ENCODE assay signal across 8 cellular contexts in the genomic region with DNA sequence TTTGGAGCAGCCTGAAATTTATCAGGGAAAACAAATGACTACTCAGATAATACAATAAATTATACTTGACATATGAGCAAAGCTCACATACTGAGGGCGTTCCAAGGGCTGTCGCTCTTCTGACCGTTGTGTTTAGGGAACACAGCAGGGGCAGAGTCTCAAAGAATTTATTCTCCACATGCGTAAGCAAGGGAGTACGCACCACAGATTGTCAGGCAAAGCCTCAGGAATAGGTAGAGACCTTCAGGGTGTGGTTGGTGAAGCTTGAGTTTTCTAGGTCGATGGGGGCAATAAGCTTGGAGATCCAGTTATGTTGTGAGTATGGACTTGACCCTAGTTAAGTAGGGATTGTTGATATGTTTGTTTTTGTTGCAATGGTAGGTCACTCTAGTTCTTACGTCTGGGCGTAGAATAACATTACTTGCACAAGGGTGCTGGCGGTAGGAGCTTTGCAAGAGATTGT. TPM values are rescaled to one million over a fixed set of nuclear protein-coding genes. Genes with fewer than 3 reads are reported as not detected.
A peak's percentile ranks its signal among the peaks of the same experiment; 100 is the strongest.
DNase-seq lines count a peak whose midpoint lies in the region; ATAC-seq, FAIRE-seq and TF ChIP-seq lines count a peak whose summit lies in the region.

No MANE protein-coding gene starts in this region.

- H3K27ac Mint-ChIP-seq in MCF 10A (ENCODE audit: low read depth, unreplicated experiment), result peak overlapping the region; percentile 91

- H3K27me3 Mint-ChIP-seq in MCF 10A (ENCODE audit: insufficient read depth, unreplicated experiment), result no peaks in the 10 kb centered on the region

- CTCF ChIA-PET in MCF 10A (lab: Yijun Ruan, JAX), result interaction anchor here (0.6 to 0.7 kb wide), 2 partner anchors 23 to 30 kb away, joined by 3 read pairs; no protein-coding TSS in a partner anchor
- CTCF ChIA-PET in HepG2 (lab: Yijun Ruan, JAX; ENCODE audit: low intra/inter-chr PET ratio, low total read pairs), result no interaction called here

- peaks cover 27% of the 10 kb centered on the region for H3K79me2 ChIP-seq in HepG2 (ENCODE audit: insufficient read depth, low read length)

- H3K27ac ChIP-seq in HepG2 (ENCODE audit: extremely low read length, insufficient read depth, low read length) (peak overlapping the region; percentile 82), thymus (ENCODE audit: low read depth) (no peak overlapping the region)

- H3K27me3 ChIP-seq in HepG2 (ENCODE audit: control insufficient read depth in 1 of 2, insufficient read depth in 2 of 2, low read length in 2 of 2) (no peaks in the 10 kb centered on the region; a peak in 1 of 5 replicates), thymus (ENCODE audit: control insufficient read depth, insufficient read depth) (no peaks in the 10 kb centered on the region)

- 6% methylated on average over 9 of the region's 9 CpGs for WGBS in HepG2 (ENCODE audit: low lambda C conversion rate)
- 92% methylated on average over 9 of the region's 9 CpGs for WGBS in thymus

- TF ChIP-seq EP300 in HepG2 (IDR thresholded peaks at IDR 0.05; ENCODE audit: low read depth in 2 of 2, low read length in 2 of 2) (no peak), HepG2 (CRISPR knock-in tag; IDR thresholded peaks at IDR 0.05; ENCODE audit: borderline replicate concordance) (no peak)

- no peak for FAIRE-seq in HepG2 (lab: Jason Lieb, UNC)

- H2AFZ ChIP-seq in HepG2 (ENCODE audit: low read length), result no peak overlapping the region

- no peaks in the 10 kb centered on the region for H3K9me3 ChIP-seq in HepG2 (ENCODE audit: low read length)
- no peaks in the 10 kb centered on the region for H3K9me3 ChIP-seq in thymus (ENCODE audit: control insufficient read depth)

- intact Hi-C loops in MCF 10A (cut with micrococcal nuclease) (loop anchor here (2.0 kb wide), 1 partner anchor 101 kb away; a partner anchor contains a TSS), HepG2 (cut with micrococcal nuclease; ENCODE audit: unreplicated experiment) (loop anchor here (5.0 to 10.0 kb wide), 2 partner anchors 100 to 117 kb away; a partner anchor contains a TSS), posterior vena cava (cut with DNase I) (no loop called here)

- peak overlapping the region; percentile 83 for H3K4me3 Mint-ChIP-seq in MCF 10A (ENCODE audit: unreplicated experiment)

- peak overlapping the region; percentile 77 to 85 (median 82) for H3K4me3 ChIP-seq in HepG2 (replicated peaks in 1 of 3; ENCODE audit: insufficient read depth in 1 of 3, low read depth in 2 of 3, low read length in 3 of 3)
- H3K4me3 ChIP-seq in thymus (ENCODE audit: low read length), result peak overlapping the region; percentile 76

- TF ChIP-seq RAD21 in HepG2 (CRISPR knock-in tag; IDR thresholded peaks at IDR 0.05), result no peak

- DNase-seq in EL (peak; percentile 31), LoVo (ENCODE audit: low spot score) (peak; percentile 8), MCF 10A (ENCODE audit: unreplicated experiment) (peak; percentile 46), HepG2 (ENCODE audit: low spot score) (no peak), posterior vena cava (ENCODE audit: low spot score) (no peak)

- no peak for TF ChIP-seq POLR2A in HepG2 (IDR thresholded peaks at IDR 0.05; ENCODE audit: insufficient read depth in 1 of 2, low read depth in 2 of 2, low read length in 2 of 2)

- peak overlapping the region; percentile 99 for H3K4me2 ChIP-seq in HepG2 (ENCODE audit: low read depth, low read length)

- TF ChIP-seq CTCF in MCF 10A (IDR thresholded peaks at IDR 0.05; ENCODE audit: unreplicated experiment) (no peak), HepG2 (CRISPR knock-in tag; IDR thresholded peaks at IDR 0.05) (no peak)

- H3K4me1 Mint-ChIP-seq in MCF 10A (ENCODE audit: insufficient read depth, unreplicated experiment), result peaks cover 40% of the 10 kb centered on the region

- no peaks in the 10 kb centered on the region; the same call in 1 of the 2 replicates for H4K20me1 ChIP-seq in HepG2 (ENCODE audit: insufficient read depth, low read length)

- ATAC-seq in HepG2 (peak; percentile 26), HG03095 (IDR thresholded peaks at IDR 0.05; ENCODE audit: unreplicated experiment) (no peak), GM18502 (IDR thresholded peaks at IDR 0.05; ENCODE audit: poor library complexity, unreplicated experiment) (no peak)

- H3K9ac ChIP-seq in HepG2 (ENCODE audit: insufficient read depth, low read depth, low read length), result peak overlapping the region; percentile 81

- H3K4me1 ChIP-seq in HepG2 (ENCODE audit: insufficient read depth, low read length) (peaks cover 37% of the 10 kb centered on the region), thymus (ENCODE audit: control insufficient read depth, insufficient read depth, low read length) (peaks cover 3% of the 10 kb centered on the region)

- H3K36me3 Mint-ChIP-seq in MCF 10A (ENCODE audit: insufficient read depth, unreplicated experiment), result peaks cover 26% of the 10 kb centered on the region

- POLR2A ChIA-PET in MCF 10A (lab: Yijun Ruan, JAX) (interaction anchor here (0.6 to 3.2 kb wide), 17 partner anchors 8 to 488 kb away, joined by 3 to 22 read pairs (median 3); a partner anchor contains a TSS), HepG2 (lab: Yijun Ruan, JAX) (no interaction called here)

- H3K9me3 Mint-ChIP-seq in MCF 10A (ENCODE audit: unreplicated experiment), result no peaks in the 10 kb centered on the region

- in situ Hi-C loops in HepG2 (cut with HindIII; ENCODE audit: extremely low pct_ligation_motif_present, low pct_unique_long_range_greater_than_20kb), result loop anchor here (10.0 kb wide), 1 partner anchor 533 kb away; no protein-coding TSS in a partner anchor

- no peaks in the 10 kb centered on the region; a peak in 1 of 5 replicates for H3K36me3 ChIP-seq in HepG2 (replicated peaks in 1 of 2; ENCODE audit: control insufficient read depth in 1 of 2, insufficient read depth in 2 of 2, low read length in 2 of 2)
- no peaks in the 10 kb centered on the region for H3K36me3 ChIP-seq in thymus (ENCODE audit: control insufficient read depth, insufficient read depth)

- BruUV-seq in MCF 10A (replicated peaks; lab: Mats Ljungman, UMichigan) (TSS peak; percentile 57), HepG2 (replicated peaks; lab: Mats Ljungman, UMichigan) (no TSS peak)

TF ChIP-seq in HepG2, 621 proteins besides CTCF, POLR2A, EP300 and RAD21:
- TF ChIP-seq SMAD9 (CRISPR knock-in tag; IDR thresholded peaks at IDR 0.05) (0 out of 2 replicates have a peak, but pooled peaks have one; percentile 69), TEAD3 (CRISPR knock-in tag; optimal IDR thresholded peaks at IDR 0.05; ENCODE audit: borderline replicate concordance) (peak; percentile 27), ZNF792 (CRISPR knock-in tag; IDR thresholded peaks at IDR 0.05) (peak; percentile 43; the same call in 1 of the 2 replicates), MED8 (CRISPR knock-in tag; IDR thresholded peaks at IDR 0.05; ENCODE audit: insufficient replicate concordance) (no peak), PHF20 (CRISPR knock-in tag; IDR thresholded peaks at IDR 0.05) (0 out of 2 replicates have a peak, but pooled peaks have one; percentile 4), CEBPG (CRISPR knock-in tag; IDR thresholded peaks at IDR 0.05) (peak; percentile 4; the same call in 1 of the 2 replicates)

RNA-seq across cellular contexts. Expression of a gene that starts 0.8 kb away (rescaled TPM):
- total RNA-seq in MCF 10A (2022) (75.5 and 86.8 TPM in 2 replicates), HepG2 (2016; rRNA removed; fragmentation: Illumina TruSeq; extraction: Trizol) (165 and 181 TPM in 2 replicates), posterior vena cava (100 to 1,000 TPM in 1 of 2 donors, 10 to 100 TPM in 1; 65.5 to 119 TPM)
- total RNA-seq in HepG2 (2016; cell fraction: cytosol; rRNA removed; fragmentation: Illumina TruSeq; extraction: Trizol; ENCODE audit: low read depth), result 33.8 and 40.2 TPM in 2 replicates
- 169 and 171 TPM in 2 replicates for total RNA-seq in HepG2 (2016; cell fraction: insoluble cytoplasmic fraction; rRNA removed; fragmentation: Illumina TruSeq; extraction: Trizol)
- 43.6 and 52.2 TPM in 2 replicates for total RNA-seq in HepG2 (2016; cell fraction: membrane; rRNA removed; fragmentation: Illumina TruSeq; extraction: Trizol)
- total RNA-seq in HepG2 (2016; cell fraction: nucleus; rRNA removed; fragmentation: Illumina TruSeq; extraction: Trizol), result 70.7 and 80.6 TPM in 2 replicates
- polyA plus RNA-seq in HepG2 (2011; rRNA removed) (61.1 and 103 TPM in 2 replicates), thymus (47.6 TPM)
- 54.7 and 55.0 TPM in 2 replicates for polyA plus RNA-seq in HepG2 (2011; cell fraction: cytosol; rRNA removed)
- polyA plus RNA-seq in HepG2 (2011; cell fraction: nucleus; rRNA removed), result 14.4 and 15.8 TPM in 2 replicates
- 55.5 and 70.1 TPM in 2 replicates for polyA plus RNA-seq in HepG2 (2012)
- polyA plus RNA-seq in HepG2 (2016; cell fraction: cytosol; fragmentation: Illumina TruSeq; extraction: Trizol; ENCODE audit: low read depth), result 18.2 and 19.6 TPM in 2 replicates
- 149 and 162 TPM in 2 replicates for polyA plus RNA-seq in HepG2 (2016; cell fraction: insoluble cytoplasmic fraction; fragmentation: Illumina TruSeq; extraction: Trizol; ENCODE audit: low read depth)
- 25.8 and 27.5 TPM in 2 replicates for polyA plus RNA-seq in HepG2 (2016; cell fraction: membrane; fragmentation: Illumina TruSeq; extraction: Trizol; ENCODE audit: low read depth)
- polyA plus RNA-seq in HepG2 (2016; cell fraction: nucleus; fragmentation: Illumina TruSeq; extraction: Trizol; ENCODE audit: insufficient read depth, low read depth), result 78.0 and 80.5 TPM in 2 replicates
- 45.7 and 49.8 TPM in 2 replicates for polyA minus RNA-seq in HepG2 (2011; rRNA and poly(A)+ RNA removed; ENCODE audit: low replicate concordance)
- 49.8 and 68.9 TPM in 2 replicates for polyA minus RNA-seq in HepG2 (2011; cell fraction: cytosol; rRNA and poly(A)+ RNA removed)
- 35.7 and 41.6 TPM in 2 replicates for polyA minus RNA-seq in HepG2 (2011; cell fraction: nucleus; rRNA and poly(A)+ RNA removed)

Comparison
In these comparisons a context has a peak if more than half of its experiments do, and no peak if none do; other contexts are left out.
1. DNase-seq: peak in EL (single experiment), LoVo (single experiment) and MCF 10A (single experiment); none in HepG2 (single experiment) and posterior vena cava (single experiment).
2. intact Hi-C loops: an anchor here in MCF 10A (2.0 kb wide) and HepG2 (5.0 to 10.0 kb wide); none called in posterior vena cava.